In the genomic region with DNA sequence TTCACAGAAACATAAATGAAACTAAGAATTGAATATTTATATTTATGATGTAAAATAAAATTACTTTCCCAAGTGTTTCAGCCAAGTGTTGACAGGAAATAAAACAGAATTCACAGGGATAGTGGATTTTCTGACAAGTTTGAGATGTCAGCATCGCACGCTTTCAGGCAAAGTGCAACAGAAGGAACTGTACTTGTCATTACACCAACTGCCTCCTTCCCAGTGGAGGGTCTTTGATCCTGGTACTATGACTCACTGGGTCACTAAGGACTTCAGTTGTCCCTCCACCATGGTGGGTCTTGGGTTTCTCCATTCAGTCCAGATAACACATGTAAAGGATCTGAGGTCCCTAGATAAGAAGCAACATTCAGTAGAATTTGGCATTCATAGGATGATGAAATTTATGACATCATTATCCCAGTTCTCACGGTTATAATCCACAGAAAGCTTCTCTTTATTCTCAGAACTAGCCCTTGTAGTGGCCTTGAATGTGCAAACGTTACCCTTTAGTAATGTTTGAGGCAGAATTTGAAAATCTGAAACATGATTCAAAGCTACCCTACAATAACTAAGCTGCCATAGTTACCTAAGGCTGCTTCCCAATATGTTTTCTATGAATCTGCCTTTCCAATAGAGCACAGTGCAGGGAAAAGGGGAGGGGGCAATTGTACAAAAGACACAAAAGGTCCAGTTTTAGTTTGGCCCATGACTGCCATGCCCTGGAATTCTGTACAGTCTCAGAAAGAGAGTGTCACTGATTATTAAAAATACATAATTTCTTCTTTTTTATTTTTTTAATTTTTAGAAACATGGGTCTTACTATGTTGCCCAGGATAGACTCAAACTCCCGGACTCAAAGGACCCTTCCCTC, we compare ENCODE assay signal across 1 cellular context.
TF ChIP-seq lines count a peak whose summit lies in the region.

No MANE protein-coding gene starts in this region.

TF ChIP-seq in K562, 482 proteins besides CTCF, POLR2A, EP300 and RAD21 (continued from another document):
- peak in 1 of 2 experiments; percentile 83; a peak in 1 of 4 replicates for TF ChIP-seq BCLAF1 (IDR thresholded peaks at IDR 0.05; ENCODE audit: borderline replicate concordance in 1 of 2, control insufficient read depth in 1 of 2, low read depth in 2 of 2, low read length in 1 of 2)
- TF ChIP-seq ILK (tag; IDR thresholded peaks at IDR 0.05; ENCODE audit: borderline replicate concordance, low read depth), result no peak
- TF ChIP-seq ZNF444 (CRISPR knock-in tag; IDR thresholded peaks at IDR 0.05), result no peak
- TF ChIP-seq ZFPM2 (CRISPR knock-in tag; IDR thresholded peaks at IDR 0.05), result no peak
- no peak for TF ChIP-seq SETDB1 (IDR thresholded peaks at IDR 0.05; ENCODE audit: low read length)
- TF ChIP-seq ZNF274 (IDR thresholded peaks at IDR 0.05; ENCODE audit: borderline replicate concordance, low read depth, low read length), result no peak
- no peak for TF ChIP-seq POU5F1 (IDR thresholded peaks at IDR 0.05; ENCODE audit: borderline replicate concordance, low read depth, low read length, partially characterized antibody)
- TF ChIP-seq DNMT1 (IDR thresholded peaks at IDR 0.05), result peak; percentile 53; the same call in 1 of the 2 replicates
- no peak for TF ChIP-seq TRIM25 (IDR thresholded peaks at IDR 0.05; ENCODE audit: borderline replicate concordance)
- TF ChIP-seq HDAC2 (IDR thresholded peaks at IDR 0.05), result peak; percentile 92
- TF ChIP-seq NKRF (IDR thresholded peaks at IDR 0.05; ENCODE audit: borderline replicate concordance), result no peak
- TF ChIP-seq CREBBP (IDR thresholded peaks at IDR 0.05; ENCODE audit: low read depth, low read length), result no peak
- TF ChIP-seq, protein P1, sequence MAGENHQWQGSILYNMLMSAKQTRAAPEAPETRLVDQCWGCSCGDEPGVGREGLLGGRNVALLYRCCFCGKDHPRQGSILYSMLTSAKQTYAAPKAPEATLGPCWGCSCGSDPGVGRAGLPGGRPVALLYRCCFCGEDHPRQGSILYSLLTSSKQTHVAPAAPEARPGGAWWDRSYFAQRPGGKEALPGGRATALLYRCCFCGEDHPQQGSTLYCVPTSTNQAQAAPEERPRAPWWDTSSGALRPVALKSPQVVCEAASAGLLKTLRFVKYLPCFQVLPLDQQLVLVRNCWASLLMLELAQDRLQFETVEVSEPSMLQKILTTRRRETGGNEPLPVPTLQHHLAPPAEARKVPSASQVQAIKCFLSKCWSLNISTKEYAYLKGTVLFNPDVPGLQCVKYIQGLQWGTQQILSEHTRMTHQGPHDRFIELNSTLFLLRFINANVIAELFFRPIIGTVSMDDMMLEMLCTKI (IDR thresholded peaks at IDR 0.05; ENCODE audit: partially characterized antibody), result no peak
- TF ChIP-seq AFF4 (CRISPR knock-in tag; IDR thresholded peaks at IDR 0.05), result peak; percentile 85; the same call in 1 of the 2 replicates
- no peak for TF ChIP-seq HSF4 (CRISPR knock-in tag; IDR thresholded peaks at IDR 0.05; ENCODE audit: borderline replicate concordance)
- no peak for TF ChIP-seq ERF (CRISPR knock-in tag; IDR thresholded peaks at IDR 0.05)
- TF ChIP-seq, protein P2, sequence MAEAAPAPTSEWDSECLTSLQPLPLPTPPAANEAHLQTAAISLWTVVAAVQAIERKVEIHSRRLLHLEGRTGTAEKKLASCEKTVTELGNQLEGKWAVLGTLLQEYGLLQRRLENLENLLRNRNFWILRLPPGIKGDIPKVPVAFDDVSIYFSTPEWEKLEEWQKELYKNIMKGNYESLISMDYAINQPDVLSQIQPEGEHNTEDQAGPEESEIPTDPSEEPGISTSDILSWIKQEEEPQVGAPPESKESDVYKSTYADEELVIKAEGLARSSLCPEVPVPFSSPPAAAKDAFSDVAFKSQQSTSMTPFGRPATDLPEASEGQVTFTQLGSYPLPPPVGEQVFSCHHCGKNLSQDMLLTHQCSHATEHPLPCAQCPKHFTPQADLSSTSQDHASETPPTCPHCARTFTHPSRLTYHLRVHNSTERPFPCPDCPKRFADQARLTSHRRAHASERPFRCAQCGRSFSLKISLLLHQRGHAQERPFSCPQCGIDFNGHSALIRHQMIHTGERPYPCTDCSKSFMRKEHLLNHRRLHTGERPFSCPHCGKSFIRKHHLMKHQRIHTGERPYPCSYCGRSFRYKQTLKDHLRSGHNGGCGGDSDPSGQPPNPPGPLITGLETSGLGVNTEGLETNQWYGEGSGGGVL (CRISPR knock-in tag; IDR thresholded peaks at IDR 0.05), result no peak
- no peak for TF ChIP-seq TSC22D4 (tag; IDR thresholded peaks at IDR 0.05)
- TF ChIP-seq, protein P3, sequence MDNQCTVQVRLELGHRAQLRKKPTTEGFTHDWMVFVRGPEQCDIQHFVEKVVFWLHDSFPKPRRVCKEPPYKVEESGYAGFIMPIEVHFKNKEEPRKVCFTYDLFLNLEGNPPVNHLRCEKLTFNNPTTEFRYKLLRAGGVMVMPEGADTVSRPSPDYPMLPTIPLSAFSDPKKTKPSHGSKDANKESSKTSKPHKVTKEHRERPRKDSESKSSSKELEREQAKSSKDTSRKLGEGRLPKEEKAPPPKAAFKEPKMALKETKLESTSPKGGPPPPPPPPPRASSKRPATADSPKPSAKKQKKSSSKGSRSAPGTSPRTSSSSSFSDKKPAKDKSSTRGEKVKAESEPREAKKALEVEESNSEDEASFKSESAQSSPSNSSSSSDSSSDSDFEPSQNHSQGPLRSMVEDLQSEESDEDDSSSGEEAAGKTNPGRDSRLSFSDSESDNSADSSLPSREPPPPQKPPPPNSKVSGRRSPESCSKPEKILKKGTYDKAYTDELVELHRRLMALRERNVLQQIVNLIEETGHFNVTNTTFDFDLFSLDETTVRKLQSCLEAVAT (IDR thresholded peaks at IDR 0.05), result peak; percentile 62 to 69; a peak in 2 of 4 replicates
- no peak for TF ChIP-seq PTTG1 (tag; IDR thresholded peaks at IDR 0.05; ENCODE audit: low read depth)
